18 cellular contexts compared by ENCODE assay signal in the genomic region with DNA sequence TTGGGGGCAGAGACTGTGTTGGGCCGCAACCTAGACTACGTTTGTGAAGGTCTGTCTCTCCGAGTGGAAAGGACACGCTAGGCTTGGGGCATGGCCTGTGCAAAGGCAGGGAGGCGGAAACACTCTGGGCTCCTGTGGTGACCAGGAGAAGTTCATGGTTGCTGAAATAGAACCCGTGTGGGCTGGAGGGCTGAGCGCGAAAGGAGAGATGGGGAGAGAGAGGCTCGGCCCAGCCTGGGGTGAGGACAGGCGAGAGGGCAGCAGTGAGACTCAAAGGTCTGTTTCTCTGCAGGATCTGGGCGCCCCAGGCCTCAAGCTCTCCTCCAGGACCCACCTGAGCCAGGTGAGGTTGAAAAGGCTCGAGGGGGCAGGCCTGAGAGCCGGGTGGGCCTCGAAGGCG. TPM values are rescaled to one million over a fixed set of nuclear protein-coding genes. Genes with fewer than 3 reads are reported as not detected.
DNase-seq lines count a peak whose midpoint lies in the region; ATAC-seq and TF ChIP-seq lines count a peak whose summit lies in the region.
"Had no signal": no experiment of that assay in that cellular context is flagged by ENCODE, and none has a peak within 500 bp of the region (broad histone marks: within the 10 kb centered on the region; RNA-seq: fewer than 3 reads in every experiment).

No MANE protein-coding gene starts in this region.

- H3K36me3 ChIP-seq in ascending aorta (no peaks in the 10 kb centered on the region), thoracic aorta (no peaks in the 10 kb centered on the region)
- H3K36me3 ChIP-seq: breast epithelium, MG63, transverse colon had no signal

- H3K4me3 Mint-ChIP-seq in activated naive CD8-positive, alpha-beta T cell: peak overlapping the region; percentile 80
- no peak overlapping the region for H3K4me3 Mint-ChIP-seq in activated naive CD8-positive, alpha-beta T cell treated with anti-CD3 and anti-CD28 coated beads, Interleukin-2, amount 50 U/mL, for 24 hours
- H3K4me3 Mint-ChIP-seq in mesothelial cell of epicardium: peak overlapping the region; percentile 50

- no peak for ATAC-seq in activated naive CD8-positive, alpha-beta T cell treated with anti-CD3 and anti-CD28 coated beads, Interleukin-2, amount 50 U/mL, for 24 hours
- ATAC-seq in thoracic aorta (ENCODE audit: insufficient number of reproducible peaks, low FRiP score, low read depth) (no peak), omental fat pad (ENCODE audit: low FRiP score) (no peak)
- ATAC-seq: sciatic nerve had no signal

- TF ChIP-seq CTCF in ascending aorta (IDR thresholded peaks at IDR 0.05): no peak
- no peak for TF ChIP-seq CTCF in mesothelial cell of epicardium (IDR thresholded peaks at IDR 0.05; ENCODE audit: unreplicated experiment)
- TF ChIP-seq CTCF in thoracic aorta (IDR thresholded peaks at IDR 0.05): no peak
- no peak for TF ChIP-seq CTCF in omental fat pad (IDR thresholded peaks at IDR 0.05)

- no peaks in the 10 kb centered on the region for H3K9me3 Mint-ChIP-seq in activated naive CD8-positive, alpha-beta T cell (ENCODE audit: low read depth)
- no peaks in the 10 kb centered on the region for H3K9me3 Mint-ChIP-seq in activated naive CD8-positive, alpha-beta T cell treated with anti-CD3 and anti-CD28 coated beads, Interleukin-2, amount 50 U/mL, for 24 hours
- H3K9me3 Mint-ChIP-seq in mesothelial cell of epicardium: no peaks in the 10 kb centered on the region

- H3K4me1 ChIP-seq in ascending aorta (peaks cover 15 to 20% of the 10 kb centered on the region in 2 donors), thoracic aorta (ENCODE audit: control insufficient read depth in 1 of 2, low read depth in 2 of 2) (peaks cover 7 to 33% of the 10 kb centered on the region in 2 donors)

- H3K9me3 ChIP-seq in ascending aorta (no peaks in the 10 kb centered on the region), thoracic aorta (no peaks in the 10 kb centered on the region)
- H3K9me3 ChIP-seq: breast epithelium, MG63, transverse colon had no signal

- peaks cover 8% of the 10 kb centered on the region for H3K4me1 Mint-ChIP-seq in activated naive CD8-positive, alpha-beta T cell (ENCODE audit: low read depth)
- peaks cover 5% of the 10 kb centered on the region for H3K4me1 Mint-ChIP-seq in activated naive CD8-positive, alpha-beta T cell treated with anti-CD3 and anti-CD28 coated beads, Interleukin-2, amount 50 U/mL, for 24 hours
- peaks cover 8% of the 10 kb centered on the region for H3K4me1 Mint-ChIP-seq in mesothelial cell of epicardium

- H3K27ac ChIP-seq in ascending aorta (no peak overlapping the region), thoracic aorta (no peak overlapping the region)
- H3K27ac ChIP-seq: breast epithelium, SK-N-MC, transverse colon had no signal

- H3K27me3 Mint-ChIP-seq in activated naive CD8-positive, alpha-beta T cell: peaks cover 12% of the 10 kb centered on the region
- H3K27me3 Mint-ChIP-seq in activated naive CD8-positive, alpha-beta T cell treated with anti-CD3 and anti-CD28 coated beads, Interleukin-2, amount 50 U/mL, for 24 hours: peaks cover 36% of the 10 kb centered on the region
- peaks cover 72% of the 10 kb centered on the region for H3K27me3 Mint-ChIP-seq in mesothelial cell of epicardium (ENCODE audit: low read depth)

- no peak for DNase-seq in activated naive CD8-positive, alpha-beta T cell treated with anti-CD3 and anti-CD28 coated beads, Interleukin-2, amount 50 U/mL, for 24 hours
- no peak for DNase-seq in ascending aorta (ENCODE audit: low spot score in 2 of 2)
- no peak for DNase-seq in mesothelial cell of epicardium (ENCODE audit: low spot score in 2 of 2, unreplicated experiment in 2 of 2)
- DNase-seq in thoracic aorta (ENCODE audit: low spot score): no peak
- no peak for DNase-seq in epidermal melanocyte (ENCODE audit: insufficient read length, low spot score)
- DNase-seq in omental fat pad (ENCODE audit: low spot score): no peak
- no peak for DNase-seq in AG08395 (ENCODE audit: low spot score)
- DNase-seq: GDM1, HCEC 1CT, NCI-H187 treated with DMSO at 0.1 percent for 48 hours had no signal

- no peaks in the 10 kb centered on the region for H3K36me3 Mint-ChIP-seq in activated naive CD8-positive, alpha-beta T cell
- H3K36me3 Mint-ChIP-seq in activated naive CD8-positive, alpha-beta T cell treated with anti-CD3 and anti-CD28 coated beads, Interleukin-2, amount 50 U/mL, for 24 hours (ENCODE audit: low read depth): no peaks in the 10 kb centered on the region
- H3K36me3 Mint-ChIP-seq in mesothelial cell of epicardium: no peaks in the 10 kb centered on the region

- intact Hi-C loops in ascending aorta (cut with DNase I): loop anchor here (10.0 kb wide), 1 partner anchor 597 kb away; a partner anchor contains a TSS

- H3K4me3 ChIP-seq in ascending aorta (peak overlapping the region; percentile 47 to 56), thoracic aorta (peak overlapping the region; percentile 65)
- H3K4me3 ChIP-seq: MG63 had no signal

- H3K27me3 ChIP-seq in ascending aorta (peaks cover 29% of the 10 kb centered on the region), thoracic aorta (replicated peaks; ENCODE audit: insufficient read depth) (peaks cover 17% of the 10 kb centered on the region)

- no peak overlapping the region for H3K27ac Mint-ChIP-seq in activated naive CD8-positive, alpha-beta T cell
- no peak overlapping the region for H3K27ac Mint-ChIP-seq in activated naive CD8-positive, alpha-beta T cell treated with anti-CD3 and anti-CD28 coated beads, Interleukin-2, amount 50 U/mL, for 24 hours
- no peak overlapping the region for H3K27ac Mint-ChIP-seq in mesothelial cell of epicardium

RNA-seq across cellular contexts. Expression of a gene that starts 1.3 kb away (rescaled TPM):
- total RNA-seq in ascending aorta (not detected), mesothelial cell of epicardium (0.09 TPM in 1 of 3 replicates, not detected in the others), thoracic aorta (not detected), omental fat pad (not detected)
- total RNA-seq: breast epithelium, HT-29, sciatic nerve, transverse colon had no signal

RNA-seq across cellular contexts. Expression of a gene that starts 4.4 kb away (rescaled TPM):
- total RNA-seq in ascending aorta: not detected
- not detected in 3 replicates for total RNA-seq in mesothelial cell of epicardium
- total RNA-seq in thoracic aorta: not detected
- not detected for total RNA-seq in omental fat pad
- total RNA-seq: breast epithelium, HT-29, left ventricle myocardium superior, sciatic nerve, transverse colon had no signal

RNA-seq across cellular contexts. Expression of a gene that starts 18.0 kb away (rescaled TPM):
- not detected for total RNA-seq in ascending aorta
- 0.11 TPM in 1 of 3 replicates, not detected in the others for total RNA-seq in mesothelial cell of epicardium
- total RNA-seq in thoracic aorta: not detected
- total RNA-seq in omental fat pad: not detected
- total RNA-seq: breast epithelium, HT-29, left ventricle myocardium superior, sciatic nerve, transverse colon had no signal

RNA-seq across cellular contexts. Expression of a gene that starts 28.8 kb away (rescaled TPM):
- 0.53 TPM for total RNA-seq in ascending aorta
- total RNA-seq in mesothelial cell of epicardium: 11.0 to 12.2 TPM (median 11.2 TPM) in 3 replicates
- total RNA-seq in thoracic aorta: 1 to 10 TPM; 1.8 to 3.1 TPM
- 1 to 10 TPM; 1.5 to 3.8 (median 2.4) TPM for total RNA-seq in omental fat pad

RNA-seq across cellular contexts. Expression of a gene that starts 29.0 kb away (rescaled TPM):
- total RNA-seq in ascending aorta (16.7 TPM), mesothelial cell of epicardium (72.2 to 78.3 TPM (median 72.5 TPM) in 3 replicates), thoracic aorta (10 to 100 TPM; 42.2 to 51.1 TPM), omental fat pad (10 to 100 TPM; 32.2 to 45.4 (median 37.8) TPM)
